ENCODE assay signal across 10 cellular contexts in the genomic region with DNA sequence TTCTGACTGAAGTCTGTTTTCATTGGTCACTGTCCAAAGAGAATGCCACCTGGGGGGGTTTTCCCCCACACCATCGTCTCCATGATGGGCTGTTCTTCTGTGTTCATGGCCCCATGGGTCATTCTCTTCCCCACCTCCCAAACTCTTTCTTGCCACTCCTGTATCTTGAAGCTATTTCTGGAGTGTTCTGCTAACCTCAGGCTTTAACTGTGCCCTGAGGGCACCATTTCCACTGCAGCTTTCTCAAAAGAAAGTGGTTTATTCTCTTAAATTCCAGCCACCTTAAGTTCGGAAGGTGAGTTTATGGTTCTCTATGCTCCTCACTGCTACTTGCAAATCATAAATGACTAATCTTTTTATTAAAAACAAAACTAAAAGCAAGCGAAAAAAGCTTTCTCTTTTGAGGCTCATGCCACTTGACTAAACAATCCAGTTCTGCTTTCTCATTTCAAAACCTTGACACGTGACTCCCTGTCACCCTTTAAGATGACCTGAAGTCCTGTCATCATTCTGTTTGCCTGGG. TPM values are rescaled to one million over a fixed set of nuclear protein-coding genes. Genes with fewer than 3 reads are reported as not detected.
A peak's percentile ranks its signal among the peaks of the same experiment; 100 is the strongest.
DNase-seq lines count a peak whose midpoint lies in the region; ATAC-seq and TF ChIP-seq lines count a peak whose summit lies in the region.
"Had no signal": no experiment of that assay in that cellular context is flagged by ENCODE, and none has a peak within 500 bp of the region (broad histone marks: within the 10 kb centered on the region; RNA-seq: fewer than 3 reads in every experiment).

No MANE protein-coding gene starts in this region.

- intact Hi-C loops in CD8-positive, alpha-beta T cell (cut with DNase I, micrococcal nuclease) = loop anchor here in 1 of 2 experiments (10.0 kb wide), 2 partner anchors 264 to 424 kb away; a partner anchor contains a TSS

- TF ChIP-seq CTCF in CD8-positive, alpha-beta T cell (IDR thresholded peaks at IDR 0.05) = no peak
- TF ChIP-seq CTCF in omental fat pad (IDR thresholded peaks at IDR 0.05) (no peak), foreskin fibroblast (IDR thresholded peaks at IDR 0.05; ENCODE audit: low read depth, low read length) (no peak)

- no peak overlapping the region for H3K27ac ChIP-seq in CD8-positive, alpha-beta T cell (ENCODE audit: low read depth, low read length)

- POLR2A ChIA-PET in CD8-positive, alpha-beta T cell (lab: Charles Lee) = interaction anchor here (1.2 to 1.4 kb wide), 2 partner anchors 10 to 14 kb away, joined by 3 read pairs; no protein-coding TSS in a partner anchor

- no peaks in the 10 kb centered on the region for H3K36me3 Mint-ChIP-seq in CD8-positive, alpha-beta T cell
- H3K36me3 Mint-ChIP-seq in activated T-cell treated with anti-CD3 and anti-CD28 coated beads, Interleukin-2, amount 50 U/mL, for 72 hours (ENCODE audit: insufficient read depth in 2 of 2) = peaks cover 0 to 1% of the 10 kb centered on the region in 2 donors

- peak overlapping the region; percentile 38 for H3K4me3 Mint-ChIP-seq in CD8-positive, alpha-beta T cell
- peak overlapping the region; percentile 76 to 86 for H3K4me3 Mint-ChIP-seq in activated T-cell treated with anti-CD3 and anti-CD28 coated beads, Interleukin-2, amount 50 U/mL, for 72 hours
- H3K4me3 Mint-ChIP-seq: nephron had no signal

- peaks cover 19% of the 10 kb centered on the region for H3K4me1 Mint-ChIP-seq in CD8-positive, alpha-beta T cell (ENCODE audit: low read depth)
- peaks cover 30% of the 10 kb centered on the region for H3K4me1 Mint-ChIP-seq in activated T-cell treated with anti-CD3 and anti-CD28 coated beads, Interleukin-2, amount 50 U/mL, for 72 hours (ENCODE audit: low read depth)
- H3K4me1 Mint-ChIP-seq: nephron had no signal

- H3K27ac Mint-ChIP-seq in CD8-positive, alpha-beta T cell = peak overlapping the region; percentile 71
- peak overlapping the region; percentile 80 for H3K27ac Mint-ChIP-seq in activated T-cell treated with anti-CD3 and anti-CD28 coated beads, Interleukin-2, amount 50 U/mL, for 72 hours
- H3K27ac Mint-ChIP-seq: nephron had no signal

- DNase-seq in CD8-positive, alpha-beta T cell = no peak
- DNase-seq in GM19240 (ENCODE audit: insufficient read length, low spot score) = peak; percentile 43
- peak; percentile 56 to 60 for DNase-seq in activated T-cell treated with anti-CD3 and anti-CD28 coated beads, Interleukin-2, amount 50 U/mL, for 72 hours
- DNase-seq in NCI-H2227 treated with DMSO at 0.1 percent for 48 hours (lab: John Stamatoyannopoulos, UW) = no peak
- DNase-seq in omental fat pad (ENCODE audit: low spot score) = no peak
- no peak for DNase-seq in foreskin fibroblast
- no peak for DNase-seq in activated effector memory CD4-positive, alpha-beta T cell treated with Interleukin-2 at 50 U/mL for 16 hours

- H3K4me1 ChIP-seq in CD8-positive, alpha-beta T cell (ENCODE audit: insufficient read depth, low read length) = peaks cover 6% of the 10 kb centered on the region

- H3K27me3 Mint-ChIP-seq in CD8-positive, alpha-beta T cell (ENCODE audit: low read depth) = no peaks in the 10 kb centered on the region
- no peaks in the 10 kb centered on the region for H3K27me3 Mint-ChIP-seq in activated T-cell treated with anti-CD3 and anti-CD28 coated beads, Interleukin-2, amount 50 U/mL, for 72 hours (ENCODE audit: low read depth)

- no peaks in the 10 kb centered on the region for H3K9me3 Mint-ChIP-seq in CD8-positive, alpha-beta T cell
- H3K9me3 Mint-ChIP-seq in activated T-cell treated with anti-CD3 and anti-CD28 coated beads, Interleukin-2, amount 50 U/mL, for 72 hours = no peaks in the 10 kb centered on the region
- H3K9me3 Mint-ChIP-seq: nephron had no signal

- H3K36me3 ChIP-seq in CD8-positive, alpha-beta T cell (ENCODE audit: insufficient read depth, low read length) = no peaks in the 10 kb centered on the region

- no peaks in the 10 kb centered on the region for H3K27me3 ChIP-seq in CD8-positive, alpha-beta T cell (ENCODE audit: insufficient read depth, low read length)

- CTCF ChIA-PET in CD8-positive, alpha-beta T cell (lab: Charles Lee) = interaction anchor here (1.2 to 1.3 kb wide), 2 partner anchors 9 to 81 kb away, joined by 3 read pairs; no protein-coding TSS in a partner anchor

- H3K9me3 ChIP-seq in CD8-positive, alpha-beta T cell (ENCODE audit: low read length) = no peaks in the 10 kb centered on the region

- H3K4me3 ChIP-seq in CD8-positive, alpha-beta T cell (ENCODE audit: low read depth, low read length) = no peak overlapping the region
- no peak overlapping the region for H3K4me3 ChIP-seq in foreskin fibroblast (ENCODE audit: low read depth in 1 of 2, low read length in 2 of 2)

- peak; percentile 83 for ATAC-seq in CD8-positive, alpha-beta T cell
- ATAC-seq in HG03139 (IDR thresholded peaks at IDR 0.05; ENCODE audit: unreplicated experiment) = peak; percentile 84
- peak; percentile 95 to 97 for ATAC-seq in activated T-cell treated with anti-CD3 and anti-CD28 coated beads, Interleukin-2, amount 50 U/mL, for 72 hours (replicated peaks in 1 of 2)
- no peak for ATAC-seq in omental fat pad (ENCODE audit: low FRiP score)

RNA-seq across cellular contexts. Expression of a gene that starts 7.4 kb away (rescaled TPM):
- total RNA-seq in CD8-positive, alpha-beta T cell = 10 to 100 TPM; 36.4 to 36.8 TPM
- total RNA-seq in activated T-cell treated with anti-CD3 and anti-CD28 coated beads, Interleukin-2, amount 50 U/mL, for 72 hours = 10 to 100 TPM; 44.1 to 49.7 TPM
- 10 to 100 TPM in 3 of 4 donors, 1 to 10 TPM in 1; 8.5 to 23.5 (median 20.5) TPM for total RNA-seq in omental fat pad
- total RNA-seq: H1 had no signal

Comparison
In these comparisons a context has a peak if more than half of its experiments do, and no peak if none do; other contexts are left out.
1. DNase-seq: peak in GM19240 (single experiment) and activated T-cell treated with anti-CD3 and anti-CD28 coated beads, Interleukin-2, amount 50 U/mL, for 72 hours (2 of 2); none in CD8-positive, alpha-beta T cell (0 of 7), NCI-H2227 treated with DMSO at 0.1 percent for 48 hours (single experiment), omental fat pad (single experiment), foreskin fibroblast (0 of 2) and activated effector memory CD4-positive, alpha-beta T cell treated with Interleukin-2 at 50 U/mL for 16 hours (single experiment).